In genomic region chr9:131405858-131406566, GRCh38 we compare ENCODE assay signal across 8 cellular contexts. TPM values are rescaled to one million over a fixed set of nuclear protein-coding genes. Genes with fewer than 3 reads are reported as not detected.
DNase-seq lines count a peak whose midpoint lies in the region; ATAC-seq, FAIRE-seq and TF ChIP-seq lines count a peak whose summit lies in the region.

No MANE protein-coding gene starts in this region.

- H3K79me2 ChIP-seq in SK-N-SH (ENCODE audit: insufficient read depth) (peaks cover 100% of the 10 kb centered on the region), astrocyte (ENCODE audit: insufficient read depth, low read length) (peaks cover 100% of the 10 kb centered on the region)

- H4K20me1 ChIP-seq in SK-N-SH (ENCODE audit: insufficient read depth) = peaks cover 100% of the 10 kb centered on the region
- peaks cover 97% of the 10 kb centered on the region for H4K20me1 ChIP-seq in astrocyte (ENCODE audit: insufficient read depth, low read length)

- H3K9ac ChIP-seq in SK-N-SH (no peak overlapping the region), astrocyte (ENCODE audit: low read length) (peak overlapping the region; percentile 44)

- no peak for FAIRE-seq in astrocyte (lab: Jason Lieb, UNC)

- CTCF ChIA-PET in SK-N-SH (lab: Yijun Ruan, JAX) = interaction anchor here (0.6 to 1.4 kb wide), 4 partner anchors 9 to 72 kb away, joined by 3 to 5 read pairs (median 4); no protein-coding TSS in a partner anchor

- H3K4me1 ChIP-seq in SK-N-SH (ENCODE audit: control insufficient read depth in 1 of 2, insufficient read depth in 2 of 2, low read depth in 1 of 2, low read length in 1 of 2) = peaks cover 49 to 59% of the 10 kb centered on the region in 2 experiments
- peaks cover 70% of the 10 kb centered on the region for H3K4me1 ChIP-seq in astrocyte (ENCODE audit: insufficient read depth, low read length)
- peaks cover 81 to 95% of the 10 kb centered on the region in 2 donors for H3K4me1 ChIP-seq in left lung

- peaks cover 81% of the 10 kb centered on the region for H3K4me1 Mint-ChIP-seq in astrocyte (ENCODE audit: low read depth, unreplicated experiment)

- no peaks in the 10 kb centered on the region for H3K9me3 ChIP-seq in SK-N-SH
- H3K9me3 ChIP-seq in astrocyte (ENCODE audit: insufficient read depth, low read depth, low read length) = no peaks in the 10 kb centered on the region
- no peaks in the 10 kb centered on the region for H3K9me3 ChIP-seq in left lung

- WGBS in SK-N-SH (ENCODE audit: low lambda C conversion rate) = 83% methylated on average over 9 of the region's 9 CpGs

- H3K4me3 ChIP-seq in SK-N-SH (ENCODE audit: low read depth in 2 of 2, low read length in 1 of 2) (no peak overlapping the region), astrocyte (ENCODE audit: insufficient read depth, low read depth, low read length) (peak overlapping the region; percentile 38), left lung (no peak overlapping the region)

- ATAC-seq in SK-N-SH treated with all-trans-retinoic acid at 6 μM for 48 hours (no peak), left lung (peak; percentile 1), omental fat pad (ENCODE audit: low FRiP score) (no peak), GM19395 (IDR thresholded peaks at IDR 0.05; ENCODE audit: unreplicated experiment) (no peak)

- H3K4me2 ChIP-seq in SK-N-SH (peak overlapping the region; percentile 43; the same call in 1 of the 2 replicates), astrocyte (ENCODE audit: low read length) (peak overlapping the region; percentile 79)

- POLR2A ChIA-PET in SK-N-SH (lab: Yijun Ruan, JAX) = no interaction called here

- no peak overlapping the region for H2AFZ ChIP-seq in SK-N-SH (ENCODE audit: low read depth)
- no peak overlapping the region for H2AFZ ChIP-seq in astrocyte (ENCODE audit: low read depth, low read length)

- H3K36me3 Mint-ChIP-seq in astrocyte (ENCODE audit: low read depth, unreplicated experiment) = no peaks in the 10 kb centered on the region

- no peak for TF ChIP-seq EP300 in SK-N-SH (IDR thresholded peaks at IDR 0.05; ENCODE audit: borderline replicate concordance in 1 of 2, low read depth in 1 of 2, low read length in 1 of 2)

- H3K36me3 ChIP-seq in SK-N-SH (replicated peaks in 1 of 2; ENCODE audit: control insufficient read depth in 1 of 2, insufficient read depth in 2 of 2, low read length in 1 of 2) (peaks cover 0 to 8% of the 10 kb centered on the region in 2 experiments), astrocyte (ENCODE audit: insufficient read depth, low read length) (no peaks in the 10 kb centered on the region), left lung (no peaks in the 10 kb centered on the region)

- no peaks in the 10 kb centered on the region for H3K27me3 ChIP-seq in SK-N-SH (ENCODE audit: insufficient read depth)
- no peaks in the 10 kb centered on the region for H3K27me3 ChIP-seq in astrocyte (ENCODE audit: insufficient read depth, low read length)
- no peaks in the 10 kb centered on the region for H3K27me3 ChIP-seq in left lung

- peaks cover 6% of the 10 kb centered on the region for H3F3A ChIP-seq in SK-N-SH (replicated peaks; ENCODE audit: insufficient read depth)

- intact Hi-C loops in left lung (cut with DNase I) = no loop called here

- DNase-seq in SK-N-SH (no peak), astrocyte (ENCODE audit: low read depth) (no peak), left lung (no peak), omental fat pad (ENCODE audit: low spot score) (no peak)
- DNase-seq in activated CD4-positive, alpha-beta T cell treated with anti-CD3 and anti-CD28 coated beads, Interleukin-2, amount 50 U/mL, for 48 hours = no peak

- TF ChIP-seq CTCF in SK-N-SH (IDR thresholded peaks at IDR 0.05) (no peak), astrocyte (IDR thresholded peaks at IDR 0.05; ENCODE audit: insufficient read depth, low read depth, low read length) (no peak), left lung (IDR thresholded peaks at IDR 0.05) (no peak), omental fat pad (IDR thresholded peaks at IDR 0.05) (no peak)

- TF ChIP-seq RAD21 in SK-N-SH (IDR thresholded peaks at IDR 0.05; ENCODE audit: low read length) = no peak

- no peaks in the 10 kb centered on the region for H3K9me2 ChIP-seq in SK-N-SH

- H3K27me3 Mint-ChIP-seq in astrocyte (ENCODE audit: low read depth, unreplicated experiment) = no peaks in the 10 kb centered on the region

- H3K9me3 Mint-ChIP-seq in astrocyte (ENCODE audit: unreplicated experiment) = no peaks in the 10 kb centered on the region

- H3K27ac ChIP-seq in SK-N-SH (ENCODE audit: low read depth in 2 of 2, low read length in 1 of 2) (peak overlapping the region in 1 of 2 experiments; percentile 25; a peak in 2 of 4 replicates), astrocyte (ENCODE audit: low read depth, low read length) (peak overlapping the region; percentile 16), left lung (peak overlapping the region; percentile 53 to 65), temporal lobe (ENCODE audit: low read depth, low read length) (peak overlapping the region; percentile 51)

- H3K4me3 Mint-ChIP-seq in astrocyte (ENCODE audit: unreplicated experiment) = no peak overlapping the region

- peak overlapping the region; percentile 84 for H3K27ac Mint-ChIP-seq in astrocyte (ENCODE audit: unreplicated experiment)

TF ChIP-seq in SK-N-SH, 30 proteins besides CTCF, POLR2A, EP300 and RAD21:
- TF ChIP-seq IRF3 (IDR thresholded peaks at IDR 0.05; ENCODE audit: low read depth, low read length) (no peak), FOXM1 (IDR thresholded peaks at IDR 0.05; ENCODE audit: low read depth) (no peak), USF2 (IDR thresholded peaks at IDR 0.05; ENCODE audit: borderline replicate concordance, low read depth, low read length) (no peak), SMC3 (IDR thresholded peaks at IDR 0.05; ENCODE audit: low read depth, low read length) (no peak), RFX5 (IDR thresholded peaks at IDR 0.05; ENCODE audit: low read length) (no peak), RXRA (IDR thresholded peaks at IDR 0.05; ENCODE audit: borderline replicate concordance, low read depth) (no peak), MAX (IDR thresholded peaks at IDR 0.05; ENCODE audit: low read depth) (no peak), TEAD4 (IDR thresholded peaks at IDR 0.05; ENCODE audit: borderline replicate concordance, insufficient read depth) (no peak)
TF ChIP-seq in SK-N-SH: peak in this region for 0.

TF ChIP-seq in SK-N-SH treated with all-trans-retinoic acid at 6 μM for 48 hours, 23 proteins besides CTCF, POLR2A, EP300 and RAD21 (continues in another document):
- TF ChIP-seq ESRRG (CRISPR knock-in tag; IDR thresholded peaks at IDR 0.05) (no peak), TCF4 (CRISPR knock-in tag; IDR thresholded peaks at IDR 0.05; ENCODE audit: borderline replicate concordance) (no peak), ARNTL (CRISPR knock-in tag; IDR thresholded peaks at IDR 0.05; ENCODE audit: borderline replicate concordance, low read depth) (no peak), PATZ1 (CRISPR knock-in tag; IDR thresholded peaks at IDR 0.05; ENCODE audit: borderline replicate concordance) (no peak), GLIS3 (CRISPR knock-in tag; IDR thresholded peaks at IDR 0.05) (no peak), SNAI2 (CRISPR knock-in tag; IDR thresholded peaks at IDR 0.05) (no peak), CSRNP3 (CRISPR knock-in tag; IDR thresholded peaks at IDR 0.05) (no peak)

RNA-seq across cellular contexts. Expression of gene PRRC2B, which starts 12.1 kb away (rescaled TPM):
- 18.5 and 26.3 TPM in 2 replicates for polyA plus RNA-seq in SK-N-SH (2012; rRNA removed)
- 17.5 and 22.0 TPM in 2 replicates for polyA plus RNA-seq in SK-N-SH (2012; cell fraction: cytosol; rRNA removed)
- polyA plus RNA-seq in SK-N-SH (2012; cell fraction: nucleus; rRNA removed) = 84.2 and 122 TPM in 2 replicates
- total RNA-seq in astrocyte (260 and 292 TPM in 2 replicates), left lung (100 to 1,000 TPM; 165 to 176 TPM), temporal lobe (259 TPM), omental fat pad (100 to 1,000 TPM in 2 of 4 donors, 10 to 100 TPM in 2; 80.7 to 126 (median 100) TPM)
